Comparison of ENCODE assay signal across 20 cellular contexts in genomic region chr17:8472663-8473062, GRCh38. TPM values are rescaled to one million over a fixed set of nuclear protein-coding genes. Genes with fewer than 3 reads are reported as not detected.
DNase-seq lines count a peak whose midpoint lies in the region; ATAC-seq and TF ChIP-seq lines count a peak whose summit lies in the region.
"Had no signal": no experiment of that assay in that cellular context is flagged by ENCODE, and none has a peak within 500 bp of the region (broad histone marks: within the 10 kb centered on the region; RNA-seq: fewer than 3 reads in every experiment).

No MANE protein-coding gene starts in this region.

- in situ Hi-C loops in KBM-7 (cut with MboI; ENCODE audit: low pct_unique_long_range_greater_than_20kb, low sequenced_read_pairs) = no loop called here

- H3K4me1 ChIP-seq in osteoblast (ENCODE audit: insufficient read depth, low read length) = no peaks in the 10 kb centered on the region
- H3K4me1 ChIP-seq: BE2C, SJSA1 had no signal

- peaks cover 15% of the 10 kb centered on the region for H4K20me1 ChIP-seq in osteoblast (ENCODE audit: insufficient read depth, low read length)

- H3K36me3 ChIP-seq in H7 (replicated peaks; ENCODE audit: control insufficient read depth, insufficient read depth, low read length) (peaks cover 31% of the 10 kb centered on the region), osteoblast (ENCODE audit: insufficient read depth, low read length) (peaks cover 83% of the 10 kb centered on the region)

- ATAC-seq in GM21723 (IDR thresholded peaks at IDR 0.05; ENCODE audit: unreplicated experiment) = no peak
- ATAC-seq: K562, Right ventricle myocardium inferior had no signal

- H3K79me2 ChIP-seq in osteoblast (ENCODE audit: insufficient read depth, low read length) = peaks cover 29% of the 10 kb centered on the region

- no peak overlapping the region for H3K4me2 ChIP-seq in osteoblast (ENCODE audit: insufficient read depth, low read length)

- H3K27ac ChIP-seq in coronary artery (peak overlapping the region; percentile 66 to 78), osteoblast (ENCODE audit: low read depth, low read length) (peak overlapping the region; percentile 22)
- H3K27ac ChIP-seq: SJSA1 had no signal

- no peak overlapping the region for H2AFZ ChIP-seq in osteoblast (ENCODE audit: low read length)

- no peak for TF ChIP-seq CTCF in GM10248 (IDR thresholded peaks at IDR 0.05; ENCODE audit: control extremely low read depth, extremely low read depth, low read depth, missing control alignments)
- no peak for TF ChIP-seq CTCF in coronary artery (IDR thresholded peaks at IDR 0.05)
- no peak for TF ChIP-seq CTCF in osteoblast (IDR thresholded peaks at IDR 0.05; ENCODE audit: extremely low read depth, low read depth, low read length)

- DNase-seq in GM10248 (ENCODE audit: extremely low spot score) = peak; percentile 6
- DNase-seq in H7 = peak; percentile 28
- DNase-seq in coronary artery (ENCODE audit: low spot score) = no peak
- DNase-seq in osteoblast (ENCODE audit: insufficient read length, low spot score, missing footprints) = no peak
- DNase-seq in KBM-7 = no peak
- no peak for DNase-seq in NOMO-1 treated with DMSO at 0.1 percent for 48 hours (lab: John Stamatoyannopoulos, UW; ENCODE audit: unreplicated experiment)
- DNase-seq: BE2C, COR-L47, DMS79 treated with DMSO at 0.1 percent for 48 hours, MM.1S, NCI-H1092, NCI-H1436, NCI-H187 treated with DMSO at 0.1 percent for 48 hours, NCI-H2107, NCI-H446 treated with DMSO at 0.1 percent for 48 hours, NCI-H526 treated with DMSO at 0.1 percent for 48 hours had no signal

- H3K9me3 ChIP-seq in osteoblast (ENCODE audit: low read depth, low read length) = no peaks in the 10 kb centered on the region
- H3K9me3 ChIP-seq: BE2C, SJSA1 had no signal

- CTCF ChIA-PET in GM10248 (lab: Yijun Ruan, JAX) = interaction anchor here (1.2 kb wide), 1 partner anchor 8 kb away, joined by 4 read pairs; no protein-coding TSS in a partner anchor

- POLR2A ChIA-PET in GM10248 (lab: Yijun Ruan, JAX) = no interaction called here

- no peak overlapping the region for H3K4me3 ChIP-seq in H7 (ENCODE audit: insufficient read depth, low read depth, low read length)
- no peak overlapping the region for H3K4me3 ChIP-seq in coronary artery
- H3K4me3 ChIP-seq in osteoblast (ENCODE audit: insufficient read depth, low read length) = no peak overlapping the region
- H3K4me3 ChIP-seq: K562, SJSA1 had no signal

- H3K27me3 ChIP-seq in H7 (ENCODE audit: control insufficient read depth, insufficient read depth, low read length) (no peaks in the 10 kb centered on the region), osteoblast (ENCODE audit: insufficient read depth, low read length) (no peaks in the 10 kb centered on the region)
- H3K27me3 ChIP-seq: BE2C, SJSA1 had no signal

RNA-seq across cellular contexts. Expression of gene NDEL1, which starts 37.0 kb away (rescaled TPM):
- total RNA-seq in H7 (2014; rRNA removed; shearing (Covaris generic)) = 18.6 and 32.8 TPM in 2 replicates
- total RNA-seq in osteoblast = 69.8 and 72.8 TPM in 2 replicates

Comparison
In these comparisons a context has a peak if more than half of its experiments do, and no peak if none do; other contexts are left out.
1. DNase-seq: peak in GM10248 (single experiment) and H7 (single experiment); none in coronary artery (single experiment), osteoblast (single experiment), KBM-7 (single experiment) and NOMO-1 treated with DMSO at 0.1 percent for 48 hours (single experiment).